In the genomic region with DNA sequence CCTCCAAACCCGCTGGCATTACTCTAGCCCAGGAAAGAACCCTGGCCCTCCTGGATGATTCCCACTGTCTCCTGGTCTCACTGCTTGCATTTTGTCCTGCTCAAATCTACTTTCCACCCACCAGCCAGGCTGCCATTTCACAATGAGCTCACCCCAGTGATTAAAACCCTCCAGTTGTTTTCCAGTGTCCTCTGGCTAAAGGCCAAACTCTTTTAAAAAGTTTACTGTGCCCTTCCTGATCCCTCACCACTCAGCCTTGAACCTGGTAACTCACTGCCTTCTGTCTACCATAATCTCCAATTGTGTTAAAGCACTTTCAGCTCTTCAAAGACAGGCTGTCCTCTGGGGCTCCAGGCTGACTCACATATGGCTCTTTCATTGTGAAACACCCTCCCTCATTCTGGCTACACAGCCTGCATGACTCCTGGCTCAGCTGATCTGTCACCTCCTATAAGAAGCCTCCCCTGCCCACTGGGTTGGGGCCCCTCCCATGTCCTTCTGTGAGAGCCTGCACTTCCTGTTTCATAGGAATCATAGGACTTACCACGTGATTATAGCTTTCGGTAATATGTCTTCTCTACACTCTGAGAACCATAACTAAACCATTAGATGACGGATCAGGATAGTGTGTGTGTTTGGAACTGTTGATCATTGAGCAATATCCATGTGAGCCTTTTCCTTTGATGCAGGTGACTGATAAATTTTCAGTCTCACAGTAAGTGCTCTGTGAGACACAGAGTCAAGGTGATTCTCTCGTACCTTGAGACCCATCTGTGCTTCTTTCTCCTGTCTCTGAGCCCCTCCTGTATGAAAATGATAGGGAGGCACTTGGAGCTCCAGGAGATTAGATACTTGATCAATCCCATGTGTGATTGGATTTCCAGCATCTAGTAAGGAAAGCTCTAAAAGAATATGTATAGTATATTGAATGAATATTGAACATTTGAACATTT, we compare ENCODE assay signal across 8 cellular contexts.
DNase-seq lines count a peak whose midpoint lies in the region; ATAC-seq lines count a peak whose summit lies in the region.

No MANE protein-coding gene starts in this region.

- H3K27ac ChIP-seq in right cardiac atrium (ENCODE audit: low read length) = no peak overlapping the region

- intact Hi-C loops in activated T-helper 1 cell treated with anti-CD3 and anti-CD28 coated beads, Interleukin-12 subunit alpha, Interleukin-12 subunit beta, Interleukin-2, Interleukin-4 antibody, amounts not matched to agents 30 ng/mL and 10 ng/mL and 1 ng/mL, durations not matched to agents 14 hours and 24 hours and 36 hours (cut with micrococcal nuclease) = loop anchor here (1.0 kb wide), 2 partner anchors 41 to 64 kb away; no protein-coding TSS in a partner anchor
- intact Hi-C loops in right cardiac atrium (cut with DNase I) = no loop called here

- H3K4me1 Mint-ChIP-seq in activated T-helper 1 cell treated with anti-CD3 and anti-CD28 coated beads, Interleukin-12 subunit alpha, Interleukin-12 subunit beta, Interleukin-2, Interleukin-4 antibody, amounts not matched to agents 30 ng/mL and 10 ng/mL and 1 ng/mL, durations not matched to agents 14 hours and 24 hours and 36 hours (ENCODE audit: low read depth) = peaks cover under 1% of the 10 kb centered on the region

- DNase-seq in AG20443 (ENCODE audit: low spot score) (peak; percentile 89), NCI-H1436 treated with DMSO at 0.1 percent for 48 hours (lab: John Stamatoyannopoulos, UW) (peak; percentile 36), right cardiac atrium (peak; percentile 76 to 83 (median 83)), NCI-H1048 (lab: John Stamatoyannopoulos, UW) (no peak)
- DNase-seq in activated T-helper 1 cell treated with anti-CD3 and anti-CD28 coated beads, Interleukin-12 subunit alpha, Interleukin-12 subunit beta, Interleukin-2, Interleukin-4 antibody, amounts not matched to agents 30 ng/mL and 10 ng/mL and 1 ng/mL, durations not matched to agents 14 hours and 24 hours and 36 hours (ENCODE audit: low spot score) = peak; percentile 22
- peak; percentile 41 for DNase-seq in stimulated activated CD8-positive, alpha-beta memory T cell treated with anti-CD3 and anti-CD28 coated beads, Interleukin-4, amount 100 ng/mL, for 24 hours (ENCODE audit: low read depth)

- peak; percentile 63 for ATAC-seq in GM21390 (IDR thresholded peaks at IDR 0.05; ENCODE audit: unreplicated experiment)
- ATAC-seq in right cardiac atrium = peak; percentile 91 to 95
- ATAC-seq in GM21737 (IDR thresholded peaks at IDR 0.05; ENCODE audit: unreplicated experiment) = no peak

- H3K36me3 Mint-ChIP-seq in activated T-helper 1 cell treated with anti-CD3 and anti-CD28 coated beads, Interleukin-12 subunit alpha, Interleukin-12 subunit beta, Interleukin-2, Interleukin-4 antibody, amounts not matched to agents 30 ng/mL and 10 ng/mL and 1 ng/mL, durations not matched to agents 14 hours and 24 hours and 36 hours (ENCODE audit: low read depth) = no peaks in the 10 kb centered on the region

- H3K9me3 Mint-ChIP-seq in activated T-helper 1 cell treated with anti-CD3 and anti-CD28 coated beads, Interleukin-12 subunit alpha, Interleukin-12 subunit beta, Interleukin-2, Interleukin-4 antibody, amounts not matched to agents 30 ng/mL and 10 ng/mL and 1 ng/mL, durations not matched to agents 14 hours and 24 hours and 36 hours = peaks cover 9% of the 10 kb centered on the region

- no peak overlapping the region for H3K4me3 Mint-ChIP-seq in activated T-helper 1 cell treated with anti-CD3 and anti-CD28 coated beads, Interleukin-12 subunit alpha, Interleukin-12 subunit beta, Interleukin-2, Interleukin-4 antibody, amounts not matched to agents 30 ng/mL and 10 ng/mL and 1 ng/mL, durations not matched to agents 14 hours and 24 hours and 36 hours

- H3K4me3 ChIP-seq in right cardiac atrium (ENCODE audit: low read length) = no peak overlapping the region

- H3K9me3 ChIP-seq in right cardiac atrium (ENCODE audit: control insufficient read depth, low read length) = no peaks in the 10 kb centered on the region

- H3K4me1 ChIP-seq in right cardiac atrium (ENCODE audit: control insufficient read depth, insufficient read depth, low read length) = peaks cover 4% of the 10 kb centered on the region

- no peaks in the 10 kb centered on the region for H3K27me3 ChIP-seq in right cardiac atrium (ENCODE audit: control insufficient read depth, insufficient read depth)

- 82% methylated on average over 5 of the region's 5 CpGs for WGBS in right cardiac atrium

- H3K27me3 Mint-ChIP-seq in activated T-helper 1 cell treated with anti-CD3 and anti-CD28 coated beads, Interleukin-12 subunit alpha, Interleukin-12 subunit beta, Interleukin-2, Interleukin-4 antibody, amounts not matched to agents 30 ng/mL and 10 ng/mL and 1 ng/mL, durations not matched to agents 14 hours and 24 hours and 36 hours (ENCODE audit: insufficient read depth) = no peaks in the 10 kb centered on the region

- no peak overlapping the region for H3K27ac Mint-ChIP-seq in activated T-helper 1 cell treated with anti-CD3 and anti-CD28 coated beads, Interleukin-12 subunit alpha, Interleukin-12 subunit beta, Interleukin-2, Interleukin-4 antibody, amounts not matched to agents 30 ng/mL and 10 ng/mL and 1 ng/mL, durations not matched to agents 14 hours and 24 hours and 36 hours
